Comparison of ENCODE assay signal across 29 cellular contexts in the genomic region with DNA sequence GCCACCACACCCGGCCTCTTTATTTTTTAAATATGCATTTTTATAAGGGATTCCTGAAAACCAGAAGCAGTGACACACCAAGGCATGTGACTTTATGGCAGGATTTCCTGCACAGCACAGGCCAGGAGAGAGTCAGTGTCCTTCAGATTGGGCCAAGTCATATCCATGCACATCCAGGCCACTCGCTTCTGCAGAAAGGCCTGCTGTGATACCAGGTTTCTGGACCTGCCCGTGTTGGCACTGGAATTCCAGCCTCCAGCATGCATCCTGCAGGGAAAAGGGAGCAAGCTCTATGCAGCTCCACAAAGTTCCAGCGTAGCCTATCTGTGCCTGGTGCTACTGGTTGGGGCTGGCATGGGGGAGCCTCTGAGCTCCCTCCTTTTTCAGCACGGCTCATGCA.
"Had no signal": no experiment of that assay in that cellular context is flagged by ENCODE, and none has a peak within 500 bp of the region (broad histone marks: within the 10 kb centered on the region; RNA-seq: fewer than 3 reads in every experiment).

No MANE protein-coding gene starts in this region.

- H3K4me3 Mint-ChIP-seq: memory B cell; naive thymus-derived CD4-positive, alpha-beta T cell; stimulated activated naive CD8-positive, alpha-beta T cell treated with anti-CD3 and anti-CD28 coated beads, Interleukin-15, Interleukin-2, amounts not matched to agents 100 ng/mL and 50 ng/mL, for 24 hours had no signal

- H3K36me3 ChIP-seq: left ventricle myocardium inferior, pancreas, prostate gland, suprapubic skin, thoracic aorta, tibial artery, upper lobe of left lung, vagina had no signal

- H3K27me3 ChIP-seq: pancreas, suprapubic skin, tibial artery, upper lobe of left lung, vagina had no signal

- H3K27me3 Mint-ChIP-seq: memory B cell; naive thymus-derived CD4-positive, alpha-beta T cell; natural killer cell treated with Interleukin-12 subunit alpha and Interleukin-12 subunit beta and Interleukin-15 and Interleukin-18, amount 100 ng/mL, for 72 hours; stimulated activated naive CD8-positive, alpha-beta T cell treated with anti-CD3 and anti-CD28 coated beads, Interleukin-15, Interleukin-2, amounts not matched to agents 100 ng/mL and 50 ng/mL, for 24 hours had no signal

- H3K9me3 ChIP-seq: left ventricle myocardium inferior, mucosa of descending colon, pancreas, prostate gland, suprapubic skin, thoracic aorta, tibial artery, upper lobe of left lung, vagina had no signal

- H3K27ac Mint-ChIP-seq: stimulated activated naive CD8-positive, alpha-beta T cell treated with anti-CD3 and anti-CD28 coated beads, Interleukin-15, Interleukin-2, amounts not matched to agents 100 ng/mL and 50 ng/mL, for 24 hours had no signal

- DNase-seq: hypothalamus; immature natural killer cell; islet precursor cell; left ventricle myocardium inferior; midbrain; mucosa of descending colon; naive thymus-derived CD4-positive, alpha-beta T cell; nucleus accumbens; pancreas; posterior cingulate gyrus; retina; right cardiac atrium; stimulated activated CD4-positive, alpha-beta T cell treated with anti-CD3 and anti-CD28 coated beads, Interleukin-12 subunit alpha, Interleukin-12 subunit beta, amount 100 ng/mL, for 4 hours; stimulated activated CD4-positive, alpha-beta T cell treated with anti-CD3 and anti-CD28 coated beads, Interleukin-15, amount 100 ng/mL, for 24 hours; stimulated activated CD4-positive, alpha-beta T cell treated with anti-CD3 and anti-CD28 coated beads, Interleukin-2, amount 100 ng/mL, for 24 hours; stimulated activated CD4-positive, alpha-beta T cell treated with anti-CD3 and anti-CD28 coated beads, Interleukin-4, amount 100 ng/mL, for 1 hour; stimulated activated naive CD4-positive, alpha-beta T cell; tibial artery; upper lobe of left lung had no signal

- H3K27ac ChIP-seq: left ventricle myocardium inferior, pancreas, prostate gland, skin epidermis, suprapubic skin, thoracic aorta, tibial artery, upper lobe of left lung, vagina had no signal

- H3K4me1 ChIP-seq: pancreas, prostate gland, upper lobe of left lung, vagina had no signal

- H3K36me3 Mint-ChIP-seq: memory B cell had no signal

- ATAC-seq: mucosa of descending colon; naive thymus-derived CD4-positive, alpha-beta T cell; natural killer cell treated with Interleukin-12 subunit alpha and Interleukin-12 subunit beta and Interleukin-15 and Interleukin-18, amount 100 ng/mL, for 72 hours; pancreas; right cardiac atrium; sciatic nerve had no signal

- H3K9me3 Mint-ChIP-seq: immature natural killer cell; memory B cell; natural killer cell treated with Interleukin-12 subunit alpha and Interleukin-12 subunit beta and Interleukin-15 and Interleukin-18, amount 100 ng/mL, for 72 hours had no signal

- H3K4me3 ChIP-seq: left ventricle myocardium inferior, lung, mucosa of descending colon, pancreas, prostate gland, skin epidermis, suprapubic skin, thoracic aorta, tibial artery, upper lobe of left lung, vagina had no signal
